8 cellular contexts compared by ENCODE assay signal in the genomic region with DNA sequence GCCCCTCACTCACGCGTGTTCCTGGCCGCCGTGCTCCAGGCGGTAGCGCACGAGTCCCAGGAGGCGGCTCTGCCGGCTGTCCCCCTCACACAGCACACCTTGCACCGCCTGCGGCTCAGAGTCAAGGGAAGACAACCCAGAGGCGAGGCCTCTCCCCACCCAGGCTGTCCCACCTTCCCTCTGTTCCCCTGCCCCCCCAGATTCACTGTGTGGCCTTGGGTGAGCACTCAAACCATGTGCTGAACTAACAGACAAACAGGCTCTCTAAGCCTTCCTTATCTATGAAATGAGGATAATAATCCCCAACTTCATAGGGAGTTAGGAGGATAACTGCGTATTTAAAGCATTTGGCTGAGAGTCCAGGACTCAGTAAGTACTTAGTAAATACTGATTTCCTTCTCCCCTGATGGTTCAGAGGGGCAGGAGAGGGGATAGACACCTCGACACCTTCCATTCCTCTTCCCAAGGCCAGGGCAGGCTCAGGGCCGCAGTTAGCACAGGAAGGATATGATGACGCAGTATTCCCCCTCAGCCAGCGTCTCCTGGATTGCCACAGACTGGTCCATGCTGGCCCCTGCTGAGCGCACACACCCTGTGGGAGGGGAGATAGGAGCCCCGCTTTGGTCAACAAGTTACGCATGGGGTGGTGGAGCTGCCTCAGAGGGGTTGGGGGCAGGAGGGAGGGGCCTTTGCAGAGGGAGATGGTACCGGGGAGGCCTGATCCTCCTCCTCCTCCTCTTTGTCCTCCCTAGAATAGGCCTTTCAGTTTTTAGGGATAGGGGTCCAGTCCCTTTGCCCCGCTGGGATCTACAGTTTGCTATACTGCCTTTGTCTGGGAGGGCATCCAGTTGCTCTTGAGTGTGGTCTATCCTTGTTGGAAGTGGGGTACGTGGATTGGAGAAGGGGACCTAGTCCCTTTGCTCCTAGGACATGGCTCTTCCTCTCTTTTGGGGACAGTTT. TPM values are rescaled to one million over a fixed set of nuclear protein-coding genes. Genes with fewer than 3 reads are reported as not detected.
DNase-seq lines count a peak whose midpoint lies in the region; ATAC-seq and TF ChIP-seq lines count a peak whose summit lies in the region.

No MANE protein-coding gene starts in this region.

- H3K36me3 ChIP-seq in right lobe of liver: peaks cover 0 to 7% (median 2%) of the 10 kb centered on the region in 4 donors
- H3K36me3 ChIP-seq in stomach smooth muscle (ENCODE audit: control insufficient read depth in 2 of 2, insufficient read depth in 2 of 2, low read length in 2 of 2): peaks cover 7 to 15% of the 10 kb centered on the region in 2 donors

- no peaks in the 10 kb centered on the region for H3K9me3 Mint-ChIP-seq in activated CD8-positive, alpha-beta memory T cell treated with anti-CD3 and anti-CD28 coated beads, Interleukin-2, amount 10 ng/mL, durations not matched to agents 7 days and 5 days (ENCODE audit: low read depth)

- no peak for TF ChIP-seq CTCF in right lobe of liver (IDR thresholded peaks at IDR 0.05)

- H3K27me3 Mint-ChIP-seq in activated CD8-positive, alpha-beta memory T cell treated with anti-CD3 and anti-CD28 coated beads, Interleukin-2, amount 10 ng/mL, durations not matched to agents 7 days and 5 days: no peaks in the 10 kb centered on the region

- H3K36me3 Mint-ChIP-seq in activated CD8-positive, alpha-beta memory T cell treated with anti-CD3 and anti-CD28 coated beads, Interleukin-2, amount 10 ng/mL, durations not matched to agents 7 days and 5 days: peaks cover 7% of the 10 kb centered on the region

- H3K9ac ChIP-seq in stomach smooth muscle (ENCODE audit: low read length in 2 of 2): peak overlapping the region; percentile 95 to 96

- CTCF ChIA-PET in activated CD8-positive, alpha-beta memory T cell treated with anti-CD3 and anti-CD28 coated beads, Interleukin-2, amount 10 ng/mL, durations not matched to agents 7 days and 5 days (lab: Charles Lee): interaction anchor here (1.0 kb wide), 1 partner anchor 86 kb away, joined by 3 read pairs; no protein-coding TSS in a partner anchor

- ATAC-seq in activated CD8-positive, alpha-beta memory T cell treated with anti-CD3 and anti-CD28 coated beads, Interleukin-2, amount 10 ng/mL, durations not matched to agents 7 days and 5 days: no peak
- ATAC-seq in right lobe of liver: peak; percentile 66 to 86 (median 78)
- ATAC-seq in HG03342 (IDR thresholded peaks at IDR 0.05; ENCODE audit: unreplicated experiment): no peak

- H3K27ac ChIP-seq in right lobe of liver (peak overlapping the region; percentile 54 to 85 (median 85)), stomach smooth muscle (ENCODE audit: low read length) (peak overlapping the region; percentile 86)

- 2% methylated on average over 10 of the region's 23 CpGs for WGBS in right lobe of liver (ENCODE audit: insufficient coverage, low coverage, low lambda C conversion rate, missing lambda C conversion rate)

- peak overlapping the region; percentile 97 for H3K27ac Mint-ChIP-seq in activated CD8-positive, alpha-beta memory T cell treated with anti-CD3 and anti-CD28 coated beads, Interleukin-2, amount 10 ng/mL, durations not matched to agents 7 days and 5 days

- DNase-seq in activated CD8-positive, alpha-beta memory T cell treated with anti-CD3 and anti-CD28 coated beads, Interleukin-2, amount 10 ng/mL, durations not matched to agents 7 days and 5 days: no peak
- no peak for DNase-seq in activated CD8-positive, alpha-beta memory T cell treated with anti-CD3 and anti-CD28 coated beads, Interleukin-2, amount 50 U/mL, for 48 hours
- peak; percentile 74 for DNase-seq in OCI-M1 (lab: John Stamatoyannopoulos, UW)
- peak; percentile 89 for DNase-seq in dermis blood vessel endothelial cell
- peak; percentile 71 to 82 (median 76) for DNase-seq in right lobe of liver
- no peak for DNase-seq in NCI-H69 (lab: John Stamatoyannopoulos, UW)

- H3K4me3 ChIP-seq in right lobe of liver (peak overlapping the region; percentile 53 to 92 (median 83)), stomach smooth muscle (ENCODE audit: low read length in 2 of 2) (peak overlapping the region; percentile 99 to 100)

- peak; percentile 28 for TF ChIP-seq POLR2A in right lobe of liver (IDR thresholded peaks at IDR 0.05)

- intact Hi-C loops in right lobe of liver (cut with DNase I): no loop called here

- H3K4me1 ChIP-seq in right lobe of liver (peaks cover 0 to 23% (median 4%) of the 10 kb centered on the region in 4 donors), stomach smooth muscle (ENCODE audit: control insufficient read depth, insufficient read depth, low read length) (peaks cover 14% of the 10 kb centered on the region)

- H3K27me3 ChIP-seq in right lobe of liver (no peaks in the 10 kb centered on the region), stomach smooth muscle (ENCODE audit: control insufficient read depth in 1 of 2, insufficient read depth in 2 of 2, low read length in 2 of 2) (no peaks in the 10 kb centered on the region)

- H3K9me3 ChIP-seq in right lobe of liver (no peaks in the 10 kb centered on the region), stomach smooth muscle (ENCODE audit: control insufficient read depth in 2 of 2, low read length in 2 of 2) (no peaks in the 10 kb centered on the region)

- peaks cover 22% of the 10 kb centered on the region for H3K4me1 Mint-ChIP-seq in activated CD8-positive, alpha-beta memory T cell treated with anti-CD3 and anti-CD28 coated beads, Interleukin-2, amount 10 ng/mL, durations not matched to agents 7 days and 5 days

- peak overlapping the region; percentile 89 for H3K4me3 Mint-ChIP-seq in activated CD8-positive, alpha-beta memory T cell treated with anti-CD3 and anti-CD28 coated beads, Interleukin-2, amount 10 ng/mL, durations not matched to agents 7 days and 5 days

RNA-seq across cellular contexts. Expression of gene INPP5B, which starts 0.8 kb away (rescaled TPM):
- total RNA-seq in activated CD8-positive, alpha-beta memory T cell treated with anti-CD3 and anti-CD28 coated beads, Interleukin-2, amount 10 ng/mL, durations not matched to agents 7 days and 5 days: 10 to 100 TPM; 37.6 to 39.9 TPM
- total RNA-seq in dermis blood vessel endothelial cell (21.3 and 21.5 TPM in 2 replicates), right lobe of liver (10 to 100 TPM; 10.5 to 23.1 (median 14.6) TPM)

RNA-seq across cellular contexts. Expression of gene SF3A3, which starts 43.8 kb away (rescaled TPM):
- total RNA-seq in activated CD8-positive, alpha-beta memory T cell treated with anti-CD3 and anti-CD28 coated beads, Interleukin-2, amount 10 ng/mL, durations not matched to agents 7 days and 5 days: 100 to 1,000 TPM in 1 of 2 experiments, 10 to 100 TPM in 1; 70.1 to 104 TPM
- total RNA-seq in dermis blood vessel endothelial cell (73.7 and 136 TPM in 2 replicates), right lobe of liver (10 to 100 TPM; 13.6 to 32.1 (median 20.8) TPM)

RNA-seq across cellular contexts. Expression of gene FHL3, which starts 59.3 kb away (rescaled TPM):
- total RNA-seq in activated CD8-positive, alpha-beta memory T cell treated with anti-CD3 and anti-CD28 coated beads, Interleukin-2, amount 10 ng/mL, durations not matched to agents 7 days and 5 days: 10 to 100 TPM; 13.5 to 14.5 TPM
- total RNA-seq in dermis blood vessel endothelial cell: 12.4 and 20.2 TPM in 2 replicates
- 1 to 10 TPM; 1.3 to 7.1 (median 4.4) TPM for total RNA-seq in right lobe of liver

Comparison
In these comparisons a context has a peak if more than half of its experiments do, and no peak if none do; other contexts are left out.
1. ATAC-seq: peak in right lobe of liver (4 of 4); none in activated CD8-positive, alpha-beta memory T cell treated with anti-CD3 and anti-CD28 coated beads, Interleukin-2, amount 10 ng/mL, durations not matched to agents 7 days and 5 days (single experiment) and HG03342 (single experiment).
2. DNase-seq: peak in OCI-M1 (single experiment), dermis blood vessel endothelial cell (single experiment) and right lobe of liver (3 of 3); none in activated CD8-positive, alpha-beta memory T cell treated with anti-CD3 and anti-CD28 coated beads, Interleukin-2, amount 10 ng/mL, durations not matched to agents 7 days and 5 days (single experiment), activated CD8-positive, alpha-beta memory T cell treated with anti-CD3 and anti-CD28 coated beads, Interleukin-2, amount 50 U/mL, for 48 hours (single experiment) and NCI-H69 (single experiment).